1 cellular context compared by ENCODE assay signal in genomic region chr6:146894624-146895023, GRCh38.
TF ChIP-seq lines count a peak whose summit lies in the region.

No MANE protein-coding gene starts in this region.

TF ChIP-seq in K562, 482 proteins besides CTCF, POLR2A, EP300 and RAD21 (continued from another document and continues in another):
- TF ChIP-seq ID3 (CRISPR knock-in tag; IDR thresholded peaks at IDR 0.05), result no peak
- peak; percentile 33; the same call in 1 of the 2 replicates for TF ChIP-seq ID3 (tag; IDR thresholded peaks at IDR 0.05)
- no peak for TF ChIP-seq KAT2B (IDR thresholded peaks at IDR 0.05; ENCODE audit: low read depth, low read length)
- 0 out of 2 replicates have a peak, but pooled peaks have one; percentile 25 for TF ChIP-seq DIDO1 (tag; IDR thresholded peaks at IDR 0.05; ENCODE audit: low read depth)
- TF ChIP-seq NFIC (IDR thresholded peaks at IDR 0.05), result no peak
- 0 out of 2 replicates have a peak, but pooled peaks have one; percentile 4 for TF ChIP-seq ATF4 (CRISPR knock-in tag; IDR thresholded peaks at IDR 0.05)
- TF ChIP-seq TFE3 (CRISPR knock-in tag; IDR thresholded peaks at IDR 0.05), result peak; percentile 0; the same call in 1 of the 2 replicates
- peak; percentile 25; the same call in 1 of the 2 replicates for TF ChIP-seq SMAD4 (CRISPR knock-in tag; conservative IDR thresholded peaks at IDR 0.05)
- TF ChIP-seq NR1H2 (CRISPR knock-in tag; IDR thresholded peaks at IDR 0.05), result 0 out of 2 replicates have a peak, but pooled peaks have one; percentile 35
- no peak for TF ChIP-seq TAF15 (IDR thresholded peaks at IDR 0.05; ENCODE audit: low read depth, low read length)
- no peak for TF ChIP-seq NR2C2 (CRISPR knock-in tag; IDR thresholded peaks at IDR 0.05)
- peak; percentile 66 for TF ChIP-seq NR2C2 (tag; IDR thresholded peaks at IDR 0.05)
- no peak for TF ChIP-seq EZH2 (IDR thresholded peaks at IDR 0.05; ENCODE audit: borderline replicate concordance, low read depth, low read length)
- TF ChIP-seq ZNF583 (CRISPR knock-in tag; IDR thresholded peaks at IDR 0.05), result peak; percentile 46; the same call in 1 of the 2 replicates
- TF ChIP-seq THAP7 (CRISPR knock-in tag; IDR thresholded peaks at IDR 0.05), result no peak
- peak; percentile 59 for TF ChIP-seq ZNF592 (IDR thresholded peaks at IDR 0.05)
- TF ChIP-seq HDGF (IDR thresholded peaks at IDR 0.05), result 0 out of 2 replicates have a peak, but pooled peaks have one; percentile 16
- 0 out of 2 replicates have a peak, but pooled peaks have one; percentile 8 for TF ChIP-seq NR2C1 (IDR thresholded peaks at IDR 0.05)
- TF ChIP-seq NR2C1 (tag; IDR thresholded peaks at IDR 0.05), result peak; percentile 51; the same call in 1 of the 2 replicates
- TF ChIP-seq FOXP1 (CRISPR knock-in tag; IDR thresholded peaks at IDR 0.05), result no peak
- TF ChIP-seq ZNF239 (CRISPR knock-in tag; IDR thresholded peaks at IDR 0.05), result peak; percentile 7; the same call in 1 of the 2 replicates
- TF ChIP-seq CREB3L1 (IDR thresholded peaks at IDR 0.05; ENCODE audit: borderline replicate concordance, low read depth), result no peak
- no peak for TF ChIP-seq RAD51 (IDR thresholded peaks at IDR 0.05; ENCODE audit: borderline replicate concordance, low read depth)
- TF ChIP-seq ZFP36 (IDR thresholded peaks at IDR 0.05; ENCODE audit: low read depth, low read length, partially characterized antibody), result peak; percentile 1
- TF ChIP-seq PYGO2 (tag; IDR thresholded peaks at IDR 0.05), result 0 out of 2 replicates have a peak, but pooled peaks have one; percentile 2
- no peak for TF ChIP-seq FOXO4 (CRISPR knock-in tag; IDR thresholded peaks at IDR 0.05)
- peak; percentile 58; the same call in 1 of the 2 replicates for TF ChIP-seq KLF6 (CRISPR knock-in tag; IDR thresholded peaks at IDR 0.05; ENCODE audit: borderline replicate concordance)
- 0 out of 4 replicates have a peak, but pooled peaks of 1 of the 2 experiments have one; percentile 2 for TF ChIP-seq TEAD1 (CRISPR knock-in tag; IDR thresholded peaks at IDR 0.05)
- TF ChIP-seq CREBBP (IDR thresholded peaks at IDR 0.05; ENCODE audit: low read depth, low read length), result no peak
- no peak for TF ChIP-seq STAT5A (IDR thresholded peaks at IDR 0.05; ENCODE audit: borderline replicate concordance, low read length)
- TF ChIP-seq ZNF24 (IDR thresholded peaks at IDR 0.05), result no peak
- peak; percentile 9; the same call in 1 of the 2 replicates for TF ChIP-seq ERF (CRISPR knock-in tag; IDR thresholded peaks at IDR 0.05)
- TF ChIP-seq PHTF2 (CRISPR knock-in tag; IDR thresholded peaks at IDR 0.05), result 0 out of 2 replicates have a peak, but pooled peaks have one; percentile 15
- TF ChIP-seq ZNF644 (tag; IDR thresholded peaks at IDR 0.05; ENCODE audit: low read depth), result 0 out of 2 replicates have a peak, but pooled peaks have one; percentile 15
- no peak for TF ChIP-seq SREBF1 (IDR thresholded peaks at IDR 0.05; ENCODE audit: borderline replicate concordance, low read depth, low read length)
- TF ChIP-seq RBM25 (IDR thresholded peaks at IDR 0.05; ENCODE audit: low read depth, low read length, severe bottlenecking), result no peak
- TF ChIP-seq TBL1XR1 (IDR thresholded peaks at IDR 0.05; ENCODE audit: low read length in 2 of 2), result no peak
- TF ChIP-seq ILK (tag; IDR thresholded peaks at IDR 0.05; ENCODE audit: borderline replicate concordance, low read depth), result peak; percentile 14; the same call in 1 of the 2 replicates
- 0 out of 2 replicates have a peak, but pooled peaks have one; percentile 35 for TF ChIP-seq RNF2 (IDR thresholded peaks at IDR 0.05)
- peak; percentile 31; the same call in 1 of the 2 replicates for TF ChIP-seq TAF7 (tag; IDR thresholded peaks at IDR 0.05)
